Comparison of ENCODE assay signal across 8 cellular contexts in genomic region chr2:231785822-231786176, GRCh38. TPM values are rescaled to one million over a fixed set of nuclear protein-coding genes. Genes with fewer than 3 reads are reported as not detected.
DNase-seq lines count a peak whose midpoint lies in the region; ATAC-seq and TF ChIP-seq lines count a peak whose summit lies in the region.

No MANE protein-coding gene starts in this region.

- ATAC-seq in CD4-positive, alpha-beta T cell (ENCODE audit: poor library complexity): no peak
- peak; percentile 7 for ATAC-seq in HG03439 (IDR thresholded peaks at IDR 0.05; ENCODE audit: unreplicated experiment)
- no peak for ATAC-seq in natural killer cell
- no peak for ATAC-seq in GM18907 (IDR thresholded peaks at IDR 0.05; ENCODE audit: unreplicated experiment)
- no peak for ATAC-seq in GM21367 (IDR thresholded peaks at IDR 0.05; ENCODE audit: unreplicated experiment)

- no peak for TF ChIP-seq CTCF in CD4-positive, alpha-beta T cell (IDR thresholded peaks at IDR 0.05)
- no peak for TF ChIP-seq CTCF in natural killer cell (IDR thresholded peaks at IDR 0.05)

- H3K27ac ChIP-seq in CD4-positive, alpha-beta T cell (ENCODE audit: low read depth, low read length): peak overlapping the region; percentile 52

- no peaks in the 10 kb centered on the region for H3K27me3 ChIP-seq in CD4-positive, alpha-beta T cell (ENCODE audit: control insufficient read depth, insufficient read depth, low read length)

- H3K4me3 Mint-ChIP-seq in CD4-positive, alpha-beta T cell: peak overlapping the region; percentile 90
- peak overlapping the region; percentile 95 for H3K4me3 Mint-ChIP-seq in natural killer cell

- no peaks in the 10 kb centered on the region for H3K9me3 ChIP-seq in CD4-positive, alpha-beta T cell (ENCODE audit: control insufficient read depth, low read length)

- DNase-seq in CD4-positive, alpha-beta T cell: no peak
- peak; percentile 6 for DNase-seq in cerebellar cortex (ENCODE audit: low spot score)
- DNase-seq in natural killer cell: no peak
- DNase-seq in effector CD8-positive, alpha-beta T cell (lab: John Stamatoyannopoulos, UW): no peak
- no peak for DNase-seq in HuH-7 (ENCODE audit: low spot score)

- peak overlapping the region; percentile 82 for H3K27ac Mint-ChIP-seq in CD4-positive, alpha-beta T cell
- peak overlapping the region; percentile 82 to 89 for H3K27ac Mint-ChIP-seq in natural killer cell

- H3K9me3 Mint-ChIP-seq in CD4-positive, alpha-beta T cell: no peaks in the 10 kb centered on the region
- no peaks in the 10 kb centered on the region for H3K9me3 Mint-ChIP-seq in natural killer cell

- POLR2A ChIA-PET in CD4-positive, alpha-beta T cell (lab: Charles Lee): interaction anchor here (0.6 to 1.7 kb wide), 6 partner anchors 11 to 1933 kb away, joined by 3 to 7 read pairs (median 4); partner anchors contain the start of genes NCL and PTMA

- intact Hi-C loops in CD4-positive, alpha-beta T cell (cut with DNase I, micrococcal nuclease): loop anchor here in 1 of 2 experiments (2.0 to 10.0 kb wide), 5 partner anchors 123 to 1861 kb away; partner anchors contain the start of genes EIF4E2, FBXO36, NCL and TIGD1
- intact Hi-C loops in natural killer cell (cut with micrococcal nuclease): no loop called here

- H3K36me3 Mint-ChIP-seq in CD4-positive, alpha-beta T cell (ENCODE audit: low read depth): peaks cover 37% of the 10 kb centered on the region
- H3K36me3 Mint-ChIP-seq in natural killer cell: no peaks in the 10 kb centered on the region

- no peaks in the 10 kb centered on the region for H3K27me3 Mint-ChIP-seq in CD4-positive, alpha-beta T cell
- H3K27me3 Mint-ChIP-seq in natural killer cell (ENCODE audit: low read depth in 2 of 2): no peaks in the 10 kb centered on the region

- H3K4me1 Mint-ChIP-seq in CD4-positive, alpha-beta T cell (ENCODE audit: low read depth): peaks cover 75% of the 10 kb centered on the region
- peaks cover 60 to 71% of the 10 kb centered on the region in 2 donors for H3K4me1 Mint-ChIP-seq in natural killer cell

- CTCF ChIA-PET in CD4-positive, alpha-beta T cell (lab: Charles Lee): interaction anchor here (1.4 to 2.2 kb wide), 4 partner anchors 79 to 321 kb away, joined by 3 to 9 read pairs (median 5); partner anchors contain the start of gene NCL

RNA-seq across cellular contexts. Expression of gene COPS7B, which starts 0.4 kb away (rescaled TPM):
- 10 to 100 TPM; 27.6 to 29.9 TPM for total RNA-seq in CD4-positive, alpha-beta T cell
- 10 to 100 TPM; 44.2 to 59.9 (median 53.9) TPM for total RNA-seq in natural killer cell

RNA-seq across cellular contexts. Expression of gene PDE6D, which starts 4.7 kb away (rescaled TPM):
- 1 to 10 TPM; 5.9 to 7.0 TPM for total RNA-seq in CD4-positive, alpha-beta T cell
- total RNA-seq in natural killer cell: 10 to 100 TPM; 21.6 to 29.2 (median 22.8) TPM
